14 cellular contexts compared by ENCODE assay signal in the genomic region with DNA sequence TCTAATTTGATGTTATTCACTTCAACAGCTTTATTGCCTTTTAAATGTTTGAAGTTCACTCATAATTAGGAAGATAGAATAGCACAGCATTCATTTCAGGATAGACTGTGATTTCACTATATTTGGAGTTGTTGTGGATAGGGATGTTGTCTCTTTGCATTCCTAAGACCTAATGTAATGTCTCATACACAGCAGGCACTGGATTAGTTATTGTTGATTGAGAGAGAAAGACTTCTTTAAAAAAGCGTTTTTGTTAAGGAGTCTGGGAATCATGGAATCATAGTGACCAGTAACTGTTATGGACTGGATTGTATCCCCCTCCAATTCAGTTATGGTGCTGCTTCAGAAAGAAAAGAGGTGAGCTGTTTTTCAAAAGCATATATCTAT.
DNase-seq lines count a peak whose midpoint lies in the region; TF ChIP-seq lines count a peak whose summit lies in the region.
"Had no signal": no experiment of that assay in that cellular context is flagged by ENCODE, and none has a peak within 500 bp of the region (broad histone marks: within the 10 kb centered on the region; RNA-seq: fewer than 3 reads in every experiment).

No MANE protein-coding gene starts in this region.

- H3K36me3 Mint-ChIP-seq in MCF 10A (ENCODE audit: insufficient read depth, unreplicated experiment) = no peaks in the 10 kb centered on the region
- H3K36me3 Mint-ChIP-seq: T-cell had no signal

- no peak overlapping the region for H4K8ac ChIP-seq in neuronal stem cell (ENCODE audit: low read depth, low read length)

- H3K4me1 ChIP-seq in mammary epithelial cell (ENCODE audit: insufficient read depth, low read length) = peaks cover 10% of the 10 kb centered on the region
- no peaks in the 10 kb centered on the region for H3K4me1 ChIP-seq in neuronal stem cell (ENCODE audit: control insufficient read depth in 2 of 2, insufficient read depth in 1 of 2, low read depth in 1 of 2, low read length in 2 of 2)

- no peak overlapping the region for H2BK12ac ChIP-seq in neuronal stem cell (ENCODE audit: low read length)

- intact Hi-C loops in mammary epithelial cell (cut with micrococcal nuclease) (no loop called here), MCF 10A (cut with micrococcal nuclease) (no loop called here)

- no peaks in the 10 kb centered on the region for H3K9me3 Mint-ChIP-seq in MCF 10A (ENCODE audit: unreplicated experiment)
- H3K9me3 Mint-ChIP-seq: dendritic cell treated with granulocyte-macrophage colony-stimulating factor and Interleukin-4, amounts not matched to agents 40 ng/mL and 50 ng/mL, for 4 days; stimulated activated naive CD8-positive, alpha-beta T cell treated with anti-CD3 and anti-CD28 coated beads, Interleukin-15, Interleukin-2, amounts not matched to agents 100 ng/mL and 50 ng/mL, for 24 hours; T-cell had no signal

- DNase-seq in mammary epithelial cell (no peak), MCF 10A (ENCODE audit: unreplicated experiment) (no peak), dedifferentiated amniotic fluid mesenchymal stem cell (ENCODE audit: extremely low spot score) (peak; percentile 64), medulla oblongata (ENCODE audit: extremely low spot score) (peak; percentile 5), neuronal stem cell (ENCODE audit: low spot score) (no peak), NK-92 (lab: John Stamatoyannopoulos, UW; ENCODE audit: unreplicated experiment) (no peak), GM20000 (ENCODE audit: low spot score) (no peak), Ammon's horn (ENCODE audit: low spot score) (no peak)
- DNase-seq: activated CD4-positive, alpha-beta T cell treated with anti-CD3 and anti-CD28 coated beads for 36 hours; KG1; NCI-H187; T-cell had no signal

- in situ Hi-C loops in mammary epithelial cell (cut with MboI; ENCODE audit: low sequenced_read_pairs in 2 of 2) = no loop called here

- no peaks in the 10 kb centered on the region for H3K27me3 Mint-ChIP-seq in MCF 10A (ENCODE audit: insufficient read depth, unreplicated experiment)

- CTCF ChIA-PET in mammary epithelial cell (lab: Charles Lee; ENCODE audit: low non-redundant PET) = no interaction called here
- CTCF ChIA-PET in MCF 10A (lab: Yijun Ruan, JAX) = interaction anchor here (1.1 to 1.2 kb wide), 2 partner anchors 9 to 23 kb away, joined by 3 to 4 read pairs; no protein-coding TSS in a partner anchor

- H3K14ac ChIP-seq in neuronal stem cell (ENCODE audit: low read length) = no peak overlapping the region

- no peak overlapping the region for H3K27ac Mint-ChIP-seq in MCF 10A (ENCODE audit: low read depth, unreplicated experiment)
- H3K27ac Mint-ChIP-seq: activated CD4-positive, alpha-beta T cell treated with anti-CD3 and anti-CD28 coated beads for 36 hours; dendritic cell treated with granulocyte-macrophage colony-stimulating factor and Interleukin-4, amounts not matched to agents 40 ng/mL and 50 ng/mL, for 4 days; stimulated activated naive CD8-positive, alpha-beta T cell treated with anti-CD3 and anti-CD28 coated beads, Interleukin-15, Interleukin-2, amounts not matched to agents 100 ng/mL and 50 ng/mL, for 24 hours; T-cell had no signal

- TF ChIP-seq CTCF in mammary epithelial cell (conservative IDR thresholded peaks at IDR 0.05 in 1 of 2, IDR thresholded peaks at IDR 0.05 in 1 of 2; ENCODE audit: extremely low read depth in 1 of 2, insufficient read depth in 1 of 2, low read depth in 1 of 2, low read length in 2 of 2) (no peak), MCF 10A (IDR thresholded peaks at IDR 0.05; ENCODE audit: unreplicated experiment) (no peak), GM20000 (IDR thresholded peaks at IDR 0.05; ENCODE audit: extremely low read depth, missing control alignments) (no peak)

- H4K20me1 ChIP-seq in mammary epithelial cell (ENCODE audit: insufficient read depth, low read length) = no peaks in the 10 kb centered on the region

- H3K9me3 ChIP-seq in mammary epithelial cell (replicated peaks; ENCODE audit: insufficient read depth, low read length) = no peaks in the 10 kb centered on the region
- peaks cover 0 to 6% of the 10 kb centered on the region in 2 donors for H3K9me3 ChIP-seq in neuronal stem cell (replicated peaks in 1 of 2; ENCODE audit: control insufficient read depth in 2 of 2, insufficient read depth in 1 of 2, low read depth in 1 of 2, low read length in 2 of 2)

- no peak overlapping the region for H2BK5ac ChIP-seq in neuronal stem cell (ENCODE audit: low read length)

- no peak overlapping the region for H3K23ac ChIP-seq in neuronal stem cell (ENCODE audit: low read depth, low read length, poor library complexity)

- H2BK15ac ChIP-seq in neuronal stem cell (ENCODE audit: low read length) = no peak overlapping the region

- H3K4me1 Mint-ChIP-seq in MCF 10A (ENCODE audit: insufficient read depth, unreplicated experiment) = peaks cover 23% of the 10 kb centered on the region

- 0% methylated on average over 1 of the region's 1 CpG for WGBS in mammary epithelial cell (ENCODE audit: low coverage, missing lambda C conversion rate)
- no CpG with 5 or more reads among the region's 1 CpG for WGBS in neuronal stem cell (ENCODE audit: extremely low coverage in 2 of 2, insufficient read length in 2 of 2, insufficient replicate concordance in 1 of 2), 2 donors

- H3K27ac ChIP-seq in mammary epithelial cell (ENCODE audit: insufficient read depth, low read depth, low read length) (no peak overlapping the region), neuronal stem cell (replicated peaks; ENCODE audit: low read length) (no peak overlapping the region)

- H3K9ac ChIP-seq in mammary epithelial cell (ENCODE audit: insufficient read depth, low read length) = no peak overlapping the region
- H3K9ac ChIP-seq in neuronal stem cell (ENCODE audit: low read depth, low read length, poor library complexity) = no peak overlapping the region

- H3K4ac ChIP-seq in neuronal stem cell (ENCODE audit: low read length) = no peak overlapping the region

- no peak overlapping the region for H3K4me2 ChIP-seq in mammary epithelial cell (ENCODE audit: insufficient read depth, low read depth, low read length)
- no peak overlapping the region for H3K4me2 ChIP-seq in neuronal stem cell (ENCODE audit: insufficient read depth, low read length, poor library complexity, severe bottlenecking)

- H3K18ac ChIP-seq in neuronal stem cell (ENCODE audit: low read length) = no peak overlapping the region

- H3K27me3 ChIP-seq in mammary epithelial cell (ENCODE audit: insufficient read depth, low read length) = no peaks in the 10 kb centered on the region
- H3K27me3 ChIP-seq in neuronal stem cell (ENCODE audit: control insufficient read depth in 3 of 3, insufficient read depth in 3 of 3, low read depth in 1 of 3, low read length in 3 of 3) = no peaks in the 10 kb centered on the region

- H4K91ac ChIP-seq in neuronal stem cell (ENCODE audit: low read depth, low read length, poor library complexity) = no peak overlapping the region

- TSS peak; percentile 40 for BruUV-seq in mammary epithelial cell (replicated peaks; lab: Mats Ljungman, UMichigan)
- BruUV-seq in MCF 10A (replicated peaks; lab: Mats Ljungman, UMichigan) = no TSS peak

- no peaks in the 10 kb centered on the region for H3K79me2 ChIP-seq in mammary epithelial cell (ENCODE audit: insufficient read depth, low read length)

- dilution Hi-C loops in mammary epithelial cell (cut with HindIII; ENCODE audit: low sequenced_read_pairs) = no loop called here

- no peak overlapping the region for H2BK120ac ChIP-seq in neuronal stem cell (ENCODE audit: low read depth, low read length)

- no peak overlapping the region for H2AK5ac ChIP-seq in neuronal stem cell (ENCODE audit: low read depth, low read length)

- H3K79me1 ChIP-seq in neuronal stem cell (ENCODE audit: low read depth, low read length) = no peaks in the 10 kb centered on the region

- H2AFZ ChIP-seq in mammary epithelial cell (ENCODE audit: low read depth, low read length) = no peak overlapping the region
- no peak overlapping the region for H2AFZ ChIP-seq in neuronal stem cell (ENCODE audit: low read length)

- H3K36me3 ChIP-seq in mammary epithelial cell (ENCODE audit: insufficient read depth, low read length) (no peaks in the 10 kb centered on the region), neuronal stem cell (replicated peaks in 1 of 2; ENCODE audit: control insufficient read depth in 2 of 2, insufficient read depth in 2 of 2, low read length in 2 of 2) (peaks cover 6 to 35% of the 10 kb centered on the region in 2 donors)

- H3K4me3 ChIP-seq in mammary epithelial cell (replicated peaks in 1 of 3; ENCODE audit: insufficient read depth in 1 of 3, low read depth in 2 of 3, low read length in 3 of 3) (no peak overlapping the region), neuronal stem cell (ENCODE audit: low read length in 2 of 2) (no peak overlapping the region)

- POLR2A ChIA-PET in MCF 10A (lab: Yijun Ruan, JAX) = interaction anchor here (1.4 kb wide), 1 partner anchor 35 kb away, joined by 3 read pairs; no protein-coding TSS in a partner anchor

- no peak overlapping the region for H3K4me3 Mint-ChIP-seq in MCF 10A (ENCODE audit: unreplicated experiment)
- H3K4me3 Mint-ChIP-seq: activated CD4-positive, alpha-beta T cell treated with anti-CD3 and anti-CD28 coated beads for 36 hours; dendritic cell treated with granulocyte-macrophage colony-stimulating factor and Interleukin-4, amounts not matched to agents 40 ng/mL and 50 ng/mL, for 4 days; stimulated activated naive CD8-positive, alpha-beta T cell treated with anti-CD3 and anti-CD28 coated beads, Interleukin-15, Interleukin-2, amounts not matched to agents 100 ng/mL and 50 ng/mL, for 24 hours; T-cell had no signal

Comparison
In these comparisons a context has a peak if more than half of its experiments do, and no peak if none do; other contexts are left out.
1. DNase-seq: peak in dedifferentiated amniotic fluid mesenchymal stem cell (single experiment) and medulla oblongata (single experiment); none in mammary epithelial cell (single experiment), MCF 10A (single experiment), neuronal stem cell (single experiment), NK-92 (single experiment), GM20000 (single experiment) and Ammon's horn (single experiment).